ENCODE assay signal across 10 cellular contexts in genomic region chr11:123509737-123510578, GRCh38.
A peak's percentile ranks its signal among the peaks of the same experiment; 100 is the strongest.
DNase-seq lines count a peak whose midpoint lies in the region; ATAC-seq and TF ChIP-seq lines count a peak whose summit lies in the region.
"Had no signal": no experiment of that assay in that cellular context is flagged by ENCODE, and none has a peak within 500 bp of the region (broad histone marks: within the 10 kb centered on the region; RNA-seq: fewer than 3 reads in every experiment).

No MANE protein-coding gene starts in this region.

- H3K4me1 ChIP-seq in mesodermal cell (ENCODE audit: control insufficient read depth, insufficient read depth, low read length, poor library complexity, severe bottlenecking): peaks cover 24% of the 10 kb centered on the region

- no peak for TF ChIP-seq CTCF in choroid plexus epithelial cell (conservative IDR thresholded peaks at IDR 0.05; ENCODE audit: low read depth, low read length)

- ATAC-seq in GM18517 (IDR thresholded peaks at IDR 0.05; ENCODE audit: unreplicated experiment): no peak

- DNase-seq in C1 segment of cervical spinal cord (lab: John Stamatoyannopoulos, UW) (peak in 10 of 14 donors; percentile 15 to 96 (median 54)), NCI-H2171 treated with DMSO at 0.1 percent for 48 hours (lab: John Stamatoyannopoulos, UW) (peak; percentile 73), choroid plexus epithelial cell (ENCODE audit: low read depth) (peak; percentile 71), HK-2 (ENCODE audit: unreplicated experiment) (no peak), UCSD-AML1 (lab: John Stamatoyannopoulos, UW; ENCODE audit: unreplicated experiment) (no peak), NCI-H1048 (lab: John Stamatoyannopoulos, UW) (no peak)
- DNase-seq: activated naive CD8-positive, alpha-beta T cell treated with anti-CD3 and anti-CD28 coated beads for 36 hours; T-helper 2 cell had no signal

- H3K36me3 ChIP-seq in mesodermal cell (ENCODE audit: control insufficient read depth, insufficient read depth, low read length): no peaks in the 10 kb centered on the region

- no peaks in the 10 kb centered on the region for H3K9me3 ChIP-seq in mesodermal cell (ENCODE audit: control insufficient read depth, low read length)

- WGBS in mesodermal cell (ENCODE audit: insufficient coverage in 2 of 2), 2 experiments: 49 to 64% methylated on average over 12 to 13 of the region's 18 CpGs

- no peak overlapping the region for H3K4me3 ChIP-seq in choroid plexus epithelial cell (ENCODE audit: low read depth, low read length)
- H3K4me3 ChIP-seq in mesodermal cell (ENCODE audit: extremely low read depth, insufficient read depth, low read length, poor library complexity, severe bottlenecking): no peak overlapping the region

- peak overlapping the region; percentile 45 for H3K27ac ChIP-seq in mesodermal cell (ENCODE audit: low read depth, low read length, severe bottlenecking)

Comparison
In these comparisons a context has a peak if more than half of its experiments do, and no peak if none do; other contexts are left out.
1. DNase-seq: peak in C1 segment of cervical spinal cord (10 of 14), NCI-H2171 treated with DMSO at 0.1 percent for 48 hours (single experiment) and choroid plexus epithelial cell (single experiment); none in HK-2 (single experiment), UCSD-AML1 (single experiment) and NCI-H1048 (single experiment).